19 cellular contexts compared by ENCODE assay signal in genomic region chr7:114786455-114786854, GRCh38.
"Had no signal": no experiment of that assay in that cellular context is flagged by ENCODE, and none has a peak within 500 bp of the region (broad histone marks: within the 10 kb centered on the region; RNA-seq: fewer than 3 reads in every experiment).

No MANE protein-coding gene starts in this region.

- ATAC-seq: activated CD4-positive, CD25-positive, alpha-beta regulatory T cell treated with anti-CD3 and anti-CD28 coated beads, Interleukin-2, amount 50 U/mL, for 24 hours; body of pancreas; esophagus mucosa had no signal

- H3K27me3 ChIP-seq: body of pancreas, right atrium auricular region, SJCRH30, stomach, testis, upper lobe of left lung had no signal

- H3K4me3 ChIP-seq: body of pancreas, right atrium auricular region, SJCRH30, stomach, testis, upper lobe of left lung had no signal

- H3K9me3 ChIP-seq: body of pancreas, right atrium auricular region, SJCRH30, stomach, testis, upper lobe of left lung had no signal

- FAIRE-seq: colon had no signal

- H3K27ac ChIP-seq: body of pancreas, right atrium auricular region, SJCRH30, stomach, testis, upper lobe of left lung had no signal

- H3K27ac Mint-ChIP-seq: progenitor cell of endocrine pancreas had no signal

- DNase-seq: activated naive CD4-positive, alpha-beta T cell treated with anti-CD3 and anti-CD28 coated beads, Interleukin-2, amount 50 U/mL, for 16 hours; amniotic stem cell; body of pancreas; caudate nucleus; islet precursor cell; midbrain; SJCRH30; stimulated activated CD4-positive, alpha-beta T cell treated with anti-CD3 and anti-CD28 coated beads, Interleukin-4, amount 100 ng/mL, for 4 hours; stimulated activated CD8-positive, alpha-beta memory T cell treated with anti-CD3 and anti-CD28 coated beads, Interleukin-4, amount 100 ng/mL, for 48 hours; stomach; SW 1271; T-helper 9 cell; testis; upper lobe of left lung had no signal

- H3K27me3 Mint-ChIP-seq: progenitor cell of endocrine pancreas had no signal

- H3K4me1 ChIP-seq: body of pancreas, right atrium auricular region, SJCRH30, stomach, testis, upper lobe of left lung had no signal

- H3K36me3 ChIP-seq: right atrium auricular region, SJCRH30, stomach, upper lobe of left lung had no signal
